ENCODE assay signal across 18 cellular contexts in genomic region chr12:124018526-124018925, GRCh38.
"Had no signal": no experiment of that assay in that cellular context is flagged by ENCODE, and none has a peak within 500 bp of the region (broad histone marks: within the 10 kb centered on the region; RNA-seq: fewer than 3 reads in every experiment).

No MANE protein-coding gene starts in this region.

- H3K27ac ChIP-seq: ovary had no signal

- H3K9me3 ChIP-seq: gastrocnemius medialis, heart right ventricle, ovary, tibial nerve had no signal

- H3K36me3 ChIP-seq: ovary had no signal

- H3K4me3 ChIP-seq: gastrocnemius medialis, heart right ventricle, ovary, tibial nerve had no signal

- H3K27me3 ChIP-seq: gastrocnemius medialis, heart right ventricle, ovary, tibial nerve had no signal

- DNase-seq: activated CD4-positive, alpha-beta T cell treated with anti-CD3 and anti-CD28 coated beads for 4 hours; activated CD8-positive, alpha-beta T cell treated with anti-CD3 and anti-CD28 coated beads for 36 hours; activated effector memory CD4-positive, alpha-beta T cell treated with Interleukin-2 at 50 U/mL for 16 hours; activated T-cell treated with anti-CD3 and anti-CD28 coated beads, Interleukin-2, amount 50 U/mL, for 4 hours; amniotic stem cell; central memory CD4-positive, alpha-beta T cell; effector CD8-positive, alpha-beta T cell; gastrocnemius medialis; heart right ventricle; midbrain; ovary; stimulated activated CD4-positive, alpha-beta T cell treated with anti-CD3 and anti-CD28 coated beads, Interleukin-2, amount 100 ng/mL, for 48 hours; substantia nigra; T-helper 2 cell had no signal

- ATAC-seq: activated CD8-positive, alpha-beta T cell treated with anti-CD3 and anti-CD28 coated beads for 36 hours; activated naive CD4-positive, alpha-beta T cell treated with anti-CD3 and anti-CD28 coated beads, Interleukin-2, amount 50 U/mL, for 72 hours; activated T-cell treated with anti-CD3 and anti-CD28 coated beads, Interleukin-2, amount 50 U/mL, for 4 hours; stimulated activated memory B cell treated with anti-CD40 and anti-IgM and Interleukin-4, amounts not matched to agents 10 μg/mL and 1 μg/mL and 100 μg/mL, for 72 hours; WTC11 had no signal
